21 cellular contexts compared by ENCODE assay signal in the genomic region with DNA sequence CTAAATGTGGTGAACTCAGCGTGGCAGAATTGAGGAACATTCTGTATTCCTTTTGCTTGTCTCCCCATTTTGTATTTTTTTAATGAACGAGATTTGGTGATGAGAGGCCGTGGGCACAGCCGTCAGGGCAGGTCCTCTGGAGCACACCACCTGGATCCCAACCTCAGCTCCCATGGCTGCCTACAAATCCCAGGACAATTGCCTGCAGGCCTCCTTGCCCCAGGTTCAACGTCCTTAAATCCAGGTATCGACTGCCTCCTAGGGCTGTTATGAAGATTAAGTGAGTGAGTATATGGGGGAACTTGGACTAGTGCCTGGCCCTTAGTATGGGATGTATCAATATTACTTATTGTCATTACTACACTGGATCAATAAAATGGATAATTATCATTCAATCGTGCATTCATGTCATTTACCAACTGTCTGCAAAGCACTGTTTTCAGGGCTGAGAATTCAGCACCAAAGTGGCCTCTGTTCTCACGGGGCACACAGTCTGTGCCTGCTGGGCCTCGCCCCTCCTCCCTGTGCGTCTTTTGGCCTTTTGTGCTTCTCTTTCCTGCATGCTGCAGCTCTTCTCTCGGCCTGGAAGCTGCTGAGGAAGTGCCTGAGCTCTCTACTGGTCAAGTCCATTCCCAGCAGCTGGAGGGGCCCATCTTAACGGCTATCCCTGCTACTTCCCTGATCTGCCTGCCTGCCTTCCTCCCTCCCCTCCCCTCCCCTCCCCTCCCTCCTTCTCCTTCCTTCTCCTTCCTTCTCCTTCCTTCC.
DNase-seq lines count a peak whose midpoint lies in the region; ATAC-seq, FAIRE-seq and TF ChIP-seq lines count a peak whose summit lies in the region.
"Had no signal": no experiment of that assay in that cellular context is flagged by ENCODE, and none has a peak within 500 bp of the region (broad histone marks: within the 10 kb centered on the region; RNA-seq: fewer than 3 reads in every experiment).

No MANE protein-coding gene starts in this region.

- H3K36me3 Mint-ChIP-seq in neural progenitor cell (no peaks in the 10 kb centered on the region), type B pancreatic cell (no peaks in the 10 kb centered on the region)
- H3K36me3 Mint-ChIP-seq: CD8-positive, alpha-beta memory T cell had no signal

- peaks cover 9% of the 10 kb centered on the region for H4K20me1 ChIP-seq in neural progenitor cell (ENCODE audit: low read depth)
- H4K20me1 ChIP-seq: BLaER1 had no signal

- H3K27ac Mint-ChIP-seq in neural progenitor cell (no peak overlapping the region), type B pancreatic cell (no peak overlapping the region)
- H3K27ac Mint-ChIP-seq: CD8-positive, alpha-beta memory T cell had no signal

- no peak overlapping the region for H3K9ac ChIP-seq in neural progenitor cell
- H3K9ac ChIP-seq: BLaER1, KMS-11 had no signal

- TF ChIP-seq CTCF in neural progenitor cell (IDR thresholded peaks at IDR 0.05): no peak
- TF ChIP-seq CTCF in type B pancreatic cell (conservative IDR thresholded peaks at IDR 0.05): no peak
- no peak for TF ChIP-seq CTCF in GM20000 (IDR thresholded peaks at IDR 0.05; ENCODE audit: extremely low read depth, missing control alignments)

- no peak for ATAC-seq in HG02981 (IDR thresholded peaks at IDR 0.05; ENCODE audit: unreplicated experiment)
- ATAC-seq: HCT116 had no signal

- no peak overlapping the region for H3K4me2 ChIP-seq in neural progenitor cell
- H3K4me2 ChIP-seq: BLaER1, KMS-11 had no signal

- DNase-seq in activated effector memory CD4-positive, alpha-beta T cell treated with anti-CD3 and anti-CD28 coated beads, Interleukin-2, amount 50 U/mL, for 16 hours: peak; percentile 44
- no peak for DNase-seq in activated effector memory CD4-positive, alpha-beta T cell treated with Interleukin-2 at 50 U/mL for 16 hours
- DNase-seq in neural progenitor cell (ENCODE audit: low spot score) (peak; percentile 23), type B pancreatic cell (ENCODE audit: extremely low spot score, unreplicated experiment) (peak; percentile 57), urothelium cell line (ENCODE audit: low spot score) (no peak), GM20000 (ENCODE audit: low spot score) (no peak)
- DNase-seq: 8988T, DMS79, NCI-H1092, NCI-H146, NCI-H2081, NCI-H748 treated with DMSO at 0.1 percent for 48 hours, OCI-M1 had no signal

- H2AFZ ChIP-seq in neural progenitor cell (replicated peaks): no peak overlapping the region

- H3K27me3 Mint-ChIP-seq in neural progenitor cell (ENCODE audit: insufficient read depth, low read depth): peaks cover 22% of the 10 kb centered on the region
- peaks cover 52% of the 10 kb centered on the region for H3K27me3 Mint-ChIP-seq in type B pancreatic cell

- H3K27me3 ChIP-seq in neural progenitor cell: peaks cover 8% of the 10 kb centered on the region

- no peaks in the 10 kb centered on the region for H3K4me1 ChIP-seq in neural progenitor cell
- H3K4me1 ChIP-seq: BLaER1 had no signal

- no peak overlapping the region for H3K4me3 ChIP-seq in neural progenitor cell
- H3K4me3 ChIP-seq: BLaER1 had no signal

- H3K9me3 Mint-ChIP-seq in neural progenitor cell (no peaks in the 10 kb centered on the region), type B pancreatic cell (no peaks in the 10 kb centered on the region)
- H3K9me3 Mint-ChIP-seq: CD8-positive, alpha-beta memory T cell had no signal

- no peaks in the 10 kb centered on the region for H3K9me3 ChIP-seq in neural progenitor cell (ENCODE audit: low read depth)
- H3K9me3 ChIP-seq: BLaER1 had no signal

- no peaks in the 10 kb centered on the region for H3K79me2 ChIP-seq in neural progenitor cell (ENCODE audit: low read depth)

- H3K4me3 Mint-ChIP-seq in neural progenitor cell (no peak overlapping the region), type B pancreatic cell (no peak overlapping the region)
- H3K4me3 Mint-ChIP-seq: CD8-positive, alpha-beta memory T cell had no signal

- H3K4me1 Mint-ChIP-seq in neural progenitor cell (peaks cover 24% of the 10 kb centered on the region), type B pancreatic cell (ENCODE audit: unreplicated experiment) (peaks cover 5% of the 10 kb centered on the region)

- no peaks in the 10 kb centered on the region for H3K36me3 ChIP-seq in neural progenitor cell
- H3K36me3 ChIP-seq: BLaER1 had no signal

- no peak for FAIRE-seq in urothelium cell line (lab: Jason Lieb, UNC)
- FAIRE-seq: D721Med had no signal

- H3K27ac ChIP-seq in cingulate gyrus (ENCODE audit: low read depth, low read length): peak overlapping the region; percentile 65
- no peak overlapping the region for H3K27ac ChIP-seq in neural progenitor cell
- H3K27ac ChIP-seq: BLaER1, KMS-11, RWPE1 had no signal

- H3F3A ChIP-seq in neural progenitor cell (ENCODE audit: low read depth): peaks cover 10% of the 10 kb centered on the region

Comparison
In these comparisons a context has a peak if more than half of its experiments do, and no peak if none do; other contexts are left out.
1. DNase-seq: peak in activated effector memory CD4-positive, alpha-beta T cell treated with anti-CD3 and anti-CD28 coated beads, Interleukin-2, amount 50 U/mL, for 16 hours (single experiment), neural progenitor cell (single experiment) and type B pancreatic cell (single experiment); none in activated effector memory CD4-positive, alpha-beta T cell treated with Interleukin-2 at 50 U/mL for 16 hours (single experiment), urothelium cell line (single experiment) and GM20000 (single experiment).